Comparison of ENCODE assay signal across 30 cellular contexts in genomic region chr1:78543941-78544630, GRCh38. TPM values are rescaled to one million over a fixed set of nuclear protein-coding genes. Genes with fewer than 3 reads are reported as not detected.
DNase-seq lines count a peak whose midpoint lies in the region; TF ChIP-seq lines count a peak whose summit lies in the region.
"Had no signal": no experiment of that assay in that cellular context is flagged by ENCODE, and none has a peak within 500 bp of the region (broad histone marks: within the 10 kb centered on the region; RNA-seq: fewer than 3 reads in every experiment).

No MANE protein-coding gene starts in this region.

- TF ChIP-seq CTCF in AG10803 (conservative IDR thresholded peaks at IDR 0.05; ENCODE audit: low read length), result no peak
- no peak for TF ChIP-seq CTCF in mammary epithelial cell (conservative IDR thresholded peaks at IDR 0.05 in 1 of 2, IDR thresholded peaks at IDR 0.05 in 1 of 2; ENCODE audit: extremely low read depth in 1 of 2, insufficient read depth in 1 of 2, low read depth in 1 of 2, low read length in 2 of 2)
- TF ChIP-seq CTCF in fibroblast of villous mesenchyme (IDR thresholded peaks at IDR 0.05; ENCODE audit: insufficient read depth, low read depth, low read length), result no peak
- no peak for TF ChIP-seq CTCF in Caco-2 (IDR thresholded peaks at IDR 0.05; ENCODE audit: insufficient read depth in 1 of 2, low read depth in 1 of 2, low read length in 1 of 2, severe bottlenecking in 1 of 2, unreplicated experiment in 1 of 2)

- 40% methylated on average over 3 of the region's 3 CpGs for WGBS in mammary epithelial cell (ENCODE audit: low coverage, missing lambda C conversion rate)

- H3K4me3 ChIP-seq in AG10803 (ENCODE audit: low read length) (no peak overlapping the region), mammary epithelial cell (replicated peaks in 1 of 3; ENCODE audit: insufficient read depth in 1 of 3, low read depth in 2 of 3, low read length in 3 of 3) (no peak overlapping the region), fibroblast of villous mesenchyme (ENCODE audit: low read depth, low read length) (no peak overlapping the region), Caco-2 (ENCODE audit: low read depth, low read length) (no peak overlapping the region)
- H3K4me3 ChIP-seq: body of pancreas, gastroesophageal sphincter, K562, MG63, right atrium auricular region, smooth muscle cell, upper lobe of left lung had no signal

- no peaks in the 10 kb centered on the region for H3K27me3 Mint-ChIP-seq in Caco-2 (ENCODE audit: insufficient read depth, unreplicated experiment)

- DNase-seq in AG10803 (ENCODE audit: low read depth) (peak; percentile 86), HCEC 1CT (peak; percentile 7), mammary epithelial cell (peak; percentile 70), fibroblast of villous mesenchyme (ENCODE audit: low read depth) (peak; percentile 46), NCI-H2171 treated with DMSO at 0.1 percent for 48 hours (lab: John Stamatoyannopoulos, UW) (no peak), Caco-2 (no peak), NCI-H2029 treated with DMSO at 0.1 percent for 48 hours (lab: John Stamatoyannopoulos, UW) (no peak), NCI-H82 (lab: John Stamatoyannopoulos, UW) (no peak)
- DNase-seq: ACHN; activated CD8-positive, alpha-beta T cell treated with anti-CD3 and anti-CD28 coated beads for 36 hours; activated naive CD4-positive, alpha-beta T cell treated with anti-CD3 and anti-CD28 coated beads, Interleukin-2, amount 50 U/mL, for 16 hours; body of pancreas; C1 segment of cervical spinal cord; COR-L47; DND-41; left cardiac atrium; mesenchymal stem cell; MG63; NCI-H1930; NCI-H526 treated with DMSO at 0.1 percent for 48 hours; SHP77 treated with DMSO at 0.1 percent for 48 hours; stimulated activated naive CD4-positive, alpha-beta T cell; upper lobe of left lung had no signal

- no peak overlapping the region for H3K9ac ChIP-seq in mammary epithelial cell (ENCODE audit: insufficient read depth, low read length)
- H3K9ac ChIP-seq: parathyroid adenoma had no signal

- dilution Hi-C loops in mammary epithelial cell (cut with HindIII; ENCODE audit: low sequenced_read_pairs), result no loop called here

- peak overlapping the region; percentile 4 for H3K27ac ChIP-seq in mammary epithelial cell (ENCODE audit: insufficient read depth, low read depth, low read length)
- H3K27ac ChIP-seq: body of pancreas, gastroesophageal sphincter, parathyroid adenoma, right atrium auricular region, upper lobe of left lung had no signal

- H2AFZ ChIP-seq in mammary epithelial cell (ENCODE audit: low read depth, low read length), result no peak overlapping the region
- H2AFZ ChIP-seq: parathyroid adenoma had no signal

- no peak overlapping the region for H3K4me2 ChIP-seq in mammary epithelial cell (ENCODE audit: insufficient read depth, low read depth, low read length)
- H3K4me2 ChIP-seq: smooth muscle cell had no signal

- H3K36me3 ChIP-seq in mammary epithelial cell (ENCODE audit: insufficient read depth, low read length), result no peaks in the 10 kb centered on the region
- H3K36me3 ChIP-seq in Caco-2 (ENCODE audit: control insufficient read depth, insufficient read depth, low read length), result no peaks in the 10 kb centered on the region
- H3K36me3 ChIP-seq: gastroesophageal sphincter, right atrium auricular region, upper lobe of left lung had no signal

- in situ Hi-C loops in mammary epithelial cell (cut with MboI; ENCODE audit: low sequenced_read_pairs in 2 of 2), result no loop called here

- CTCF ChIA-PET in mammary epithelial cell (lab: Charles Lee; ENCODE audit: low non-redundant PET), result no interaction called here
- CTCF ChIA-PET in Caco-2 (lab: Charles Lee), result no interaction called here

- H3K27me3 ChIP-seq in mammary epithelial cell (ENCODE audit: insufficient read depth, low read length) (peaks cover 2% of the 10 kb centered on the region), Caco-2 (replicated peaks; ENCODE audit: control insufficient read depth, insufficient read depth, low read length) (no peaks in the 10 kb centered on the region)
- H3K27me3 ChIP-seq: body of pancreas, gastroesophageal sphincter, MG63, right atrium auricular region, upper lobe of left lung had no signal

- H3K4me1 ChIP-seq in mammary epithelial cell (ENCODE audit: insufficient read depth, low read length) (peaks cover 6% of the 10 kb centered on the region), Caco-2 (no peaks in the 10 kb centered on the region)
- H3K4me1 ChIP-seq: body of pancreas, parathyroid adenoma, right atrium auricular region, upper lobe of left lung had no signal

- no peaks in the 10 kb centered on the region for H3K4me1 Mint-ChIP-seq in Caco-2 (ENCODE audit: low read depth, unreplicated experiment)
- H3K4me1 Mint-ChIP-seq: activated T-helper 17 cell treated with anti-CD3 and anti-CD28 coated beads, Interleukin-2, amount 50 U/mL, for 72 hours had no signal

- POLR2A ChIA-PET in Caco-2 (lab: Charles Lee), result no interaction called here

- H3K27ac Mint-ChIP-seq in Caco-2 (ENCODE audit: unreplicated experiment), result no peak overlapping the region
- H3K27ac Mint-ChIP-seq: activated CD8-positive, alpha-beta T cell treated with anti-CD3 and anti-CD28 coated beads for 36 hours; activated T-helper 17 cell treated with anti-CD3 and anti-CD28 coated beads, Interleukin-2, amount 50 U/mL, for 72 hours; T-helper 2 cell treated with Interferon-gamma antibody and Interleukin-4, amounts not matched to agents 5 μg/mL and 100 μg/mL, for 36 hours had no signal

- H3K9me3 ChIP-seq in mammary epithelial cell (replicated peaks; ENCODE audit: insufficient read depth, low read length), result no peaks in the 10 kb centered on the region
- no peaks in the 10 kb centered on the region for H3K9me3 ChIP-seq in Caco-2
- H3K9me3 ChIP-seq: body of pancreas, upper lobe of left lung had no signal

- H3K9me3 Mint-ChIP-seq in Caco-2 (ENCODE audit: unreplicated experiment), result peaks cover 8% of the 10 kb centered on the region

- H3K36me3 Mint-ChIP-seq in Caco-2 (ENCODE audit: insufficient read depth, unreplicated experiment), result no peaks in the 10 kb centered on the region

- intact Hi-C loops in mammary epithelial cell (cut with micrococcal nuclease) (no loop called here), Caco-2 (cut with micrococcal nuclease; ENCODE audit: unreplicated experiment) (no loop called here)

- H3K4me3 Mint-ChIP-seq in Caco-2 (ENCODE audit: unreplicated experiment), result no peak overlapping the region
- H3K4me3 Mint-ChIP-seq: activated CD8-positive, alpha-beta T cell treated with anti-CD3 and anti-CD28 coated beads for 36 hours; activated T-helper 17 cell treated with anti-CD3 and anti-CD28 coated beads, Interleukin-2, amount 50 U/mL, for 72 hours; T-helper 2 cell treated with Interferon-gamma antibody and Interleukin-4, amounts not matched to agents 5 μg/mL and 100 μg/mL, for 36 hours had no signal

- H4K20me1 ChIP-seq in mammary epithelial cell (ENCODE audit: insufficient read depth, low read length), result no peaks in the 10 kb centered on the region

- H3K79me2 ChIP-seq in mammary epithelial cell (ENCODE audit: insufficient read depth, low read length), result no peaks in the 10 kb centered on the region
- H3K79me2 ChIP-seq: parathyroid adenoma had no signal

- BruUV-seq in mammary epithelial cell (replicated peaks; lab: Mats Ljungman, UMichigan), result no TSS peak
- no TSS peak for BruUV-seq in Caco-2 (replicated peaks; lab: Mats Ljungman, UMichigan)

RNA-seq across cellular contexts. Expression of gene PTGFR, which starts 53.3 kb away (rescaled TPM):
- total RNA-seq in mammary epithelial cell (under 1 TPM in 1 of 2 donors, not detected in 1; 0.33 TPM), fibroblast of villous mesenchyme (7.7 and 11.7 TPM in 2 replicates), Caco-2 (2022) (not detected in 2 replicates)
- 0.02 TPM for polyA plus RNA-seq in mammary epithelial cell
- polyA minus RNA-seq in mammary epithelial cell, result not detected
- total RNA-seq: activated CD8-positive, alpha-beta T cell treated with anti-CD3 and anti-CD28 coated beads for 36 hours; activated T-helper 17 cell treated with anti-CD3 and anti-CD28 coated beads, Interleukin-2, amount 50 U/mL, for 72 hours had no signal
- polyA plus RNA-seq: K562 had no signal

Comparison
In these comparisons a context has a peak if more than half of its experiments do, and no peak if none do; other contexts are left out.
1. DNase-seq: peak in AG10803 (single experiment), HCEC 1CT (single experiment), mammary epithelial cell (single experiment) and fibroblast of villous mesenchyme (single experiment); none in NCI-H2171 treated with DMSO at 0.1 percent for 48 hours (single experiment), Caco-2 (0 of 2), NCI-H2029 treated with DMSO at 0.1 percent for 48 hours (single experiment) and NCI-H82 (single experiment).